Comparison of ENCODE assay signal across 9 cellular contexts in genomic region chr17:9241371-9241712, GRCh38.
DNase-seq lines count a peak whose midpoint lies in the region; ATAC-seq and TF ChIP-seq lines count a peak whose summit lies in the region.
"Had no signal": no experiment of that assay in that cellular context is flagged by ENCODE, and none has a peak within 500 bp of the region (broad histone marks: within the 10 kb centered on the region; RNA-seq: fewer than 3 reads in every experiment).

No MANE protein-coding gene starts in this region.

- H3K4me3 ChIP-seq in fibroblast of the aortic adventitia (ENCODE audit: low read depth, low read length) (no peak overlapping the region), uterus (no peak overlapping the region)

- H3K27me3 ChIP-seq in uterus: no peaks in the 10 kb centered on the region

- TF ChIP-seq CTCF in fibroblast of the aortic adventitia (IDR thresholded peaks at IDR 0.05; ENCODE audit: insufficient read depth, low read length) (no peak), uterus (IDR thresholded peaks at IDR 0.05) (no peak)

- peaks cover 9% of the 10 kb centered on the region for H3K4me1 Mint-ChIP-seq in activated naive CD4-positive, alpha-beta T cell treated with anti-CD3 and anti-CD28 coated beads, Interleukin-2, amount 50 U/mL, for 24 hours
- peaks cover 5 to 26% (median 18%) of the 10 kb centered on the region in 3 donors for H3K4me1 Mint-ChIP-seq in naive B cell

- no peaks in the 10 kb centered on the region for H3K36me3 Mint-ChIP-seq in activated naive CD4-positive, alpha-beta T cell treated with anti-CD3 and anti-CD28 coated beads, Interleukin-2, amount 50 U/mL, for 24 hours
- no peaks in the 10 kb centered on the region for H3K36me3 Mint-ChIP-seq in naive B cell

- no peaks in the 10 kb centered on the region for H3K9me3 ChIP-seq in uterus

- peaks cover 0 to 10% of the 10 kb centered on the region in 2 donors for H3K4me1 ChIP-seq in uterus

- no peaks in the 10 kb centered on the region for H3K9me3 Mint-ChIP-seq in activated naive CD4-positive, alpha-beta T cell treated with anti-CD3 and anti-CD28 coated beads, Interleukin-2, amount 50 U/mL, for 24 hours
- peaks cover 0 to 1% (median 0%) of the 10 kb centered on the region in 7 donors for H3K9me3 Mint-ChIP-seq in naive B cell

- ATAC-seq in naive B cell (ENCODE audit: low read depth in 2 of 2) (no peak), GM19463 (IDR thresholded peaks at IDR 0.05; ENCODE audit: unreplicated experiment) (no peak)

- H3K36me3 ChIP-seq in uterus: no peaks in the 10 kb centered on the region

- intact Hi-C loops in uterus (cut with DNase I; ENCODE audit: low total_unique reads): no loop called here

- TF ChIP-seq POLR2A in uterus (IDR thresholded peaks at IDR 0.05): no peak

- no peak overlapping the region for H3K27ac Mint-ChIP-seq in activated naive CD4-positive, alpha-beta T cell treated with anti-CD3 and anti-CD28 coated beads, Interleukin-2, amount 50 U/mL, for 24 hours
- peak overlapping the region in 1 of 6 donors; percentile 93 for H3K27ac Mint-ChIP-seq in naive B cell

- H3K4me3 Mint-ChIP-seq in activated naive CD4-positive, alpha-beta T cell treated with anti-CD3 and anti-CD28 coated beads, Interleukin-2, amount 50 U/mL, for 24 hours: peak overlapping the region; percentile 52
- H3K4me3 Mint-ChIP-seq in naive B cell: peak overlapping the region; percentile 63 to 84 (median 74)

- no peak for DNase-seq in activated naive CD4-positive, alpha-beta T cell (lab: John Stamatoyannopoulos, UW)
- DNase-seq in fibroblast of the aortic adventitia (ENCODE audit: low read depth): peak; percentile 56
- DNase-seq in naive B cell: no peak
- DNase-seq in uterus: peak; percentile 64 to 73
- DNase-seq in GM19240 (ENCODE audit: insufficient read length, low spot score): no peak
- no peak for DNase-seq in retina

- H3K27ac ChIP-seq in uterus: peak overlapping the region; percentile 97 to 98
- H3K27ac ChIP-seq: epithelial cell of prostate had no signal

- H3K27me3 Mint-ChIP-seq in activated naive CD4-positive, alpha-beta T cell treated with anti-CD3 and anti-CD28 coated beads, Interleukin-2, amount 50 U/mL, for 24 hours: no peaks in the 10 kb centered on the region
- peaks cover 0 to under 1% (median 0%) of the 10 kb centered on the region in 3 donors for H3K27me3 Mint-ChIP-seq in naive B cell

Comparison
In these comparisons a context has a peak if more than half of its experiments do, and no peak if none do; other contexts are left out.
1. DNase-seq: peak in fibroblast of the aortic adventitia (single experiment) and uterus (2 of 2); none in activated naive CD4-positive, alpha-beta T cell (0 of 4), naive B cell (single experiment), GM19240 (single experiment) and retina (single experiment).